ENCODE assay signal across 15 cellular contexts in the genomic region with DNA sequence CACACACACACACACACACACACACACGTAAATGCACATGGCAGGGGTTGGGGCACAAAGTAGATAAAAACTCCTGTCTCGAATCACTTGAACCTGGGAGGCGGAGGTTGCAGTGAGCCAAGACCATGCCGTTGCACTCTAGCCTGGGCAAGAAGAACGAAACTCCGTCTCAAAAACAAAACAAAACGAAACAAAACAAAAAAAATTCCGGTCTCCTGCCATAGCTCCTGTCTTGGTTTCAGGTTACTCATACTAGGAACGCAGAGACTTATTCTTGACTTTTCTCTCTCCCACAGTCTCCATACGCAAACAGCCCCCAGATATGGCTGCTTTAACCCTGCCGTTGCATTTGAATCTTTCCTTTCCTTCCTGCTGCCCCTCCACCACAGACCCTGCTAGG.
A peak's percentile ranks its signal among the peaks of the same experiment; 100 is the strongest.
DNase-seq lines count a peak whose midpoint lies in the region; ATAC-seq and TF ChIP-seq lines count a peak whose summit lies in the region.
"Had no signal": no experiment of that assay in that cellular context is flagged by ENCODE, and none has a peak within 500 bp of the region (broad histone marks: within the 10 kb centered on the region; RNA-seq: fewer than 3 reads in every experiment).

No MANE protein-coding gene starts in this region.

- no peak for TF ChIP-seq POLR2A in gastroesophageal sphincter (IDR thresholded peaks at IDR 0.05)

- no peaks in the 10 kb centered on the region for H3K36me3 ChIP-seq in CD4-positive, CD25-positive, alpha-beta regulatory T cell (ENCODE audit: control insufficient read depth, insufficient read depth, low read length)
- no peaks in the 10 kb centered on the region for H3K36me3 ChIP-seq in gastroesophageal sphincter
- H3K36me3 ChIP-seq: heart right ventricle, ovary, thoracic aorta had no signal

- intact Hi-C loops in left colon (cut with DNase I, micrococcal nuclease), result no loop called here

- H3K27me3 Mint-ChIP-seq in CD4-positive, CD25-positive, alpha-beta regulatory T cell, result peaks cover 29% of the 10 kb centered on the region

- ATAC-seq in CD4-positive, CD25-positive, alpha-beta regulatory T cell (ENCODE audit: low read depth in 2 of 2), result no peak
- ATAC-seq in GM19035 (IDR thresholded peaks at IDR 0.05; ENCODE audit: unreplicated experiment) (peak; percentile 70), left colon (no peak), gastroesophageal sphincter (no peak)
- ATAC-seq: heart right ventricle, WTC11 had no signal

- H3K4me3 ChIP-seq in CD4-positive, CD25-positive, alpha-beta regulatory T cell (ENCODE audit: low read depth, low read length), result peak overlapping the region; percentile 81
- peak overlapping the region; percentile 28 for H3K4me3 ChIP-seq in epithelial cell of proximal tubule (ENCODE audit: low read depth, low read length)
- no peak overlapping the region for H3K4me3 ChIP-seq in gastroesophageal sphincter
- H3K4me3 ChIP-seq: heart right ventricle, ovary, thoracic aorta had no signal

- DNase-seq in CD4-positive, CD25-positive, alpha-beta regulatory T cell, result peak in 1 of 3 donors; percentile 7
- DNase-seq in M059J (ENCODE audit: low read depth) (peak; percentile 54), epithelial cell of proximal tubule (ENCODE audit: low read depth) (no peak), left colon (no peak), GM19238 (ENCODE audit: insufficient read length, low spot score) (no peak), SKM-1 (lab: John Stamatoyannopoulos, UW; ENCODE audit: unreplicated experiment) (no peak)
- DNase-seq: amygdala, endodermal cell, heart right ventricle, mammary epithelial cell, ovary had no signal

- H3K27ac Mint-ChIP-seq in CD4-positive, CD25-positive, alpha-beta regulatory T cell, result no peak overlapping the region
- H3K27ac Mint-ChIP-seq: endodermal cell, WTC11 had no signal

- peaks cover 47% of the 10 kb centered on the region for H3K4me1 ChIP-seq in CD4-positive, CD25-positive, alpha-beta regulatory T cell (ENCODE audit: control insufficient read depth, insufficient read depth, low read length, poor library complexity, severe bottlenecking)
- no peaks in the 10 kb centered on the region for H3K4me1 ChIP-seq in gastroesophageal sphincter

- no peak for TF ChIP-seq EP300 in gastroesophageal sphincter (IDR thresholded peaks at IDR 0.05)

- no peaks in the 10 kb centered on the region for H3K27me3 ChIP-seq in CD4-positive, CD25-positive, alpha-beta regulatory T cell (ENCODE audit: control insufficient read depth, insufficient read depth, low read length)
- H3K27me3 ChIP-seq in gastroesophageal sphincter, result peaks cover 17% of the 10 kb centered on the region
- H3K27me3 ChIP-seq: ovary had no signal

- no peaks in the 10 kb centered on the region for H3K36me3 Mint-ChIP-seq in CD4-positive, CD25-positive, alpha-beta regulatory T cell

- WGBS in gastroesophageal sphincter (ENCODE audit: low coverage in 1 of 2), 2 donors, result 78 to 89% methylated on average over 6 to 11 of the region's 11 CpGs

- TF ChIP-seq CTCF in epithelial cell of proximal tubule (conservative IDR thresholded peaks at IDR 0.05; ENCODE audit: low read depth, low read length) (no peak), gastroesophageal sphincter (IDR thresholded peaks at IDR 0.05) (no peak)

- H3K4me3 Mint-ChIP-seq in CD4-positive, CD25-positive, alpha-beta regulatory T cell, result no peak overlapping the region
- H3K4me3 Mint-ChIP-seq: endodermal cell, WTC11 had no signal

- H3K27ac ChIP-seq in CD4-positive, CD25-positive, alpha-beta regulatory T cell (ENCODE audit: insufficient read depth, low read length, poor library complexity, severe bottlenecking), result no peak overlapping the region
- H3K27ac ChIP-seq in gastroesophageal sphincter, result no peak overlapping the region
- H3K27ac ChIP-seq: heart right ventricle, ovary, thoracic aorta had no signal

- H3K4me1 Mint-ChIP-seq in CD4-positive, CD25-positive, alpha-beta regulatory T cell, result peaks cover 13 to 23% (median 18%) of the 10 kb centered on the region in 4 donors
- H3K4me1 Mint-ChIP-seq: endodermal cell had no signal

- H3K9me3 Mint-ChIP-seq in CD4-positive, CD25-positive, alpha-beta regulatory T cell, result peaks cover 0 to 3% (median 0%) of the 10 kb centered on the region in 7 donors

- no peaks in the 10 kb centered on the region for H3K9me3 ChIP-seq in CD4-positive, CD25-positive, alpha-beta regulatory T cell (ENCODE audit: control insufficient read depth in 2 of 2, low read length in 2 of 2)
- peaks cover 0 to 6% (median 0%) of the 10 kb centered on the region in 3 donors for H3K9me3 ChIP-seq in gastroesophageal sphincter
- H3K9me3 ChIP-seq: heart right ventricle, ovary, thoracic aorta had no signal

Comparison
In these comparisons a context has a peak if more than half of its experiments do, and no peak if none do; other contexts are left out.
1. H3K4me3 ChIP-seq: peak in CD4-positive, CD25-positive, alpha-beta regulatory T cell (single experiment) and epithelial cell of proximal tubule (single experiment); none in gastroesophageal sphincter (0 of 2).